Comparison of ENCODE assay signal across 1 cellular context in the genomic region with DNA sequence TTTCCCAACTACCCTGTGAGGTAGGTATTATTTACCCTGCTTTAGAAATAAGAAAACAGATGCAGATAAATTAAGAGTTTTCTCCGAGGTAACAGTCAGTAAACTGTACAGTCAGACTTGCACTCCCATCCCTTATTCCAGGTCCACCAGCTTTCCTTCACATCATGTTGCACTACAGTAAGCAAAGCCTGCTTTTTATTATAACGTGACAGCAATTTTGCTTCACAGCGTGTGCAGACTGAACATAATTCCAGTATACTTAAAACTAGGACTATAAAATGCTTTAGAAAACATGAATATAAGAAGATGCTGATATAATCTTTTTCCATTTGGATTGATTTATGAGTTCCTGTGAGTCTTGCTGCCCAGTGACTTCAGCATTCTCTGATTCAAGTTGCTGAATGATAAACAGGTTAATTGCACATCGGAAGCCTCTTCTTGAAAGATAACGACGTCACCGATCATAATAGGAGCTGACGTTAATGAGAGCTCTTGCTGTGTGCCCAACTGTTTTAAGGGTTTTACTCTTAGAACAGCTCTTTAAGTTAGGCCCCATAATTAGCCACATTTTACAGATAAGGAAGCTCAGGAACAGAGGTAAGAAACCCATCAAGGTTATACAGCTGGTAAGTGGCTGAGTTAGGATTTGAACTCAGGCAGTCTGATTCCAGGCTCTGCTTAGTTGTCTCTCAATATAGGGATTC.
TF ChIP-seq lines count a peak whose summit lies in the region.

No MANE protein-coding gene starts in this region.

TF ChIP-seq in K562, 482 proteins besides CTCF, POLR2A, EP300 and RAD21 (continued from another document):
- TF ChIP-seq ZNF133 (CRISPR knock-in tag; IDR thresholded peaks at IDR 0.05) (no peak), ZNF175 (CRISPR knock-in tag; IDR thresholded peaks at IDR 0.05; ENCODE audit: low read depth) (0 out of 2 replicates have a peak, but pooled peaks have one; percentile 70), JUND (IDR thresholded peaks at IDR 0.05; ENCODE audit: borderline replicate concordance, low read depth, low read length) (peak; percentile 75), JUND (tag; IDR thresholded peaks at IDR 0.05; ENCODE audit: borderline replicate concordance, low read depth, low read length) (peak; percentile 52; the same call in 2 of the 3 replicates), POLR2AphosphoS5 (IDR thresholded peaks at IDR 0.05; ENCODE audit: control insufficient read depth, insufficient read depth, low read depth, low read length) (peak; percentile 70; the same call in 1 of the 2 replicates), DDX20 (tag; IDR thresholded peaks at IDR 0.05; ENCODE audit: low read depth) (no peak), NCOA6 (IDR thresholded peaks at IDR 0.05) (0 out of 2 replicates have a peak, but pooled peaks have one; percentile 15), MTA3 (IDR thresholded peaks at IDR 0.05; ENCODE audit: borderline replicate concordance) (peak; percentile 59), RAD51 (IDR thresholded peaks at IDR 0.05; ENCODE audit: borderline replicate concordance, low read depth) (no peak), POLR3A (IDR thresholded peaks at IDR 0.05; ENCODE audit: borderline replicate concordance, extremely low read depth, insufficient read depth, insufficient read length) (no peak), MAFK (IDR thresholded peaks at IDR 0.05; ENCODE audit: low read length) (no peak)
- TF ChIP-seq, protein P1, sequence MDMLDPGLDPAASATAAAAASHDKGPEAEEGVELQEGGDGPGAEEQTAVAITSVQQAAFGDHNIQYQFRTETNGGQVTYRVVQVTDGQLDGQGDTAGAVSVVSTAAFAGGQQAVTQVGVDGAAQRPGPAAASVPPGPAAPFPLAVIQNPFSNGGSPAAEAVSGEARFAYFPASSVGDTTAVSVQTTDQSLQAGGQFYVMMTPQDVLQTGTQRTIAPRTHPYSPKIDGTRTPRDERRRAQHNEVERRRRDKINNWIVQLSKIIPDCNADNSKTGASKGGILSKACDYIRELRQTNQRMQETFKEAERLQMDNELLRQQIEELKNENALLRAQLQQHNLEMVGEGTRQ (CRISPR knock-in tag; IDR thresholded peaks at IDR 0.05), result no peak
- TF ChIP-seq, protein P2, sequence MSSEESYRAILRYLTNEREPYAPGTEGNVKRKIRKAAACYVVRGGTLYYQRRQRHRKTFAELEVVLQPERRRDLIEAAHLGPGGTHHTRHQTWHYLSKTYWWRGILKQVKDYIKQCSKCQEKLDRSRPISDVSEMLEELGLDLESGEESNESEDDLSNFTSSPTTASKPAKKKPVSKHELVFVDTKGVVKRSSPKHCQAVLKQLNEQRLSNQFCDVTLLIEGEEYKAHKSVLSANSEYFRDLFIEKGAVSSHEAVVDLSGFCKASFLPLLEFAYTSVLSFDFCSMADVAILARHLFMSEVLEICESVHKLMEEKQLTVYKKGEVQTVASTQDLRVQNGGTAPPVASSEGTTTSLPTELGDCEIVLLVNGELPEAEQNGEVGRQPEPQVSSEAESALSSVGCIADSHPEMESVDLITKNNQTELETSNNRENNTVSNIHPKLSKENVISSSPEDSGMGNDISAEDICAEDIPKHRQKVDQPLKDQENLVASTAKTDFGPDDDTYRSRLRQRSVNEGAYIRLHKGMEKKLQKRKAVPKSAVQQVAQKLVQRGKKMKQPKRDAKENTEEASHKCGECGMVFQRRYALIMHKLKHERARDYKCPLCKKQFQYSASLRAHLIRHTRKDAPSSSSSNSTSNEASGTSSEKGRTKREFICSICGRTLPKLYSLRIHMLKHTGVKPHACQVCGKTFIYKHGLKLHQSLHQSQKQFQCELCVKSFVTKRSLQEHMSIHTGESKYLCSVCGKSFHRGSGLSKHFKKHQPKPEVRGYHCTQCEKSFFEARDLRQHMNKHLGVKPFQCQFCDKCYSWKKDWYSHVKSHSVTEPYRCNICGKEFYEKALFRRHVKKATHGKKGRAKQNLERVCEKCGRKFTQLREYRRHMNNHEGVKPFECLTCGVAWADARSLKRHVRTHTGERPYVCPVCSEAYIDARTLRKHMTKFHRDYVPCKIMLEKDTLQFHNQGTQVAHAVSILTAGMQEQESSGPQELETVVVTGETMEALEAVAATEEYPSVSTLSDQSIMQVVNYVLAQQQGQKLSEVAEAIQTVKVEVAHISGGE (CRISPR knock-in tag; IDR thresholded peaks at IDR 0.05), result no peak
